ENCODE assay signal across 11 cellular contexts in genomic region chr12:54414191-54414525, GRCh38. TPM values are rescaled to one million over a fixed set of nuclear protein-coding genes. Genes with fewer than 3 reads are reported as not detected.
DNase-seq lines count a peak whose midpoint lies in the region; ATAC-seq, FAIRE-seq and TF ChIP-seq lines count a peak whose summit lies in the region.
"Had no signal": no experiment of that assay in that cellular context is flagged by ENCODE, and none has a peak within 500 bp of the region (broad histone marks: within the 10 kb centered on the region; RNA-seq: fewer than 3 reads in every experiment).

No MANE protein-coding gene starts in this region.

- H3K9me3 Mint-ChIP-seq in activated CD4-positive, alpha-beta T cell treated with anti-CD3 and anti-CD28 coated beads, Interleukin-2, amount 10 ng/mL, durations not matched to agents 24 days and 14 days = no peaks in the 10 kb centered on the region
- H3K9me3 Mint-ChIP-seq in activated CD4-positive, alpha-beta memory T cell treated with anti-CD3 and anti-CD28 coated beads for 36 hours = no peaks in the 10 kb centered on the region
- no peaks in the 10 kb centered on the region for H3K9me3 Mint-ChIP-seq in stimulated activated naive CD8-positive, alpha-beta T cell treated with anti-CD3 and anti-CD28 coated beads, Interleukin-15, amount 100 ng/mL, for 72 hours

- no peaks in the 10 kb centered on the region for H3K9me3 ChIP-seq in keratinocyte (ENCODE audit: control insufficient read depth, low read depth, low read length)

- no peaks in the 10 kb centered on the region for H3K27me3 ChIP-seq in keratinocyte (ENCODE audit: control insufficient read depth, extremely low read depth, insufficient read depth, low read length)

- peak overlapping the region; percentile 80 for H3K27ac ChIP-seq in keratinocyte (ENCODE audit: control insufficient read depth, insufficient read depth, low read length)

- peaks cover 61% of the 10 kb centered on the region for H3K4me1 Mint-ChIP-seq in activated CD4-positive, alpha-beta T cell treated with anti-CD3 and anti-CD28 coated beads, Interleukin-2, amount 10 ng/mL, durations not matched to agents 24 days and 14 days
- peaks cover 63% of the 10 kb centered on the region for H3K4me1 Mint-ChIP-seq in activated CD4-positive, alpha-beta memory T cell treated with anti-CD3 and anti-CD28 coated beads for 36 hours (ENCODE audit: low read depth)
- H3K4me1 Mint-ChIP-seq in stimulated activated naive CD8-positive, alpha-beta T cell treated with anti-CD3 and anti-CD28 coated beads, Interleukin-15, amount 100 ng/mL, for 72 hours = peaks cover 70% of the 10 kb centered on the region

- peaks cover 71% of the 10 kb centered on the region for H3K79me2 ChIP-seq in keratinocyte (ENCODE audit: control insufficient read depth, insufficient read depth, low read length)

- peaks cover 5% of the 10 kb centered on the region for H3K9me1 ChIP-seq in keratinocyte (ENCODE audit: control insufficient read depth, extremely low read depth, insufficient read depth, low read length)

- H3K9ac ChIP-seq in keratinocyte (ENCODE audit: control insufficient read depth, extremely low read depth, insufficient read depth, low read length) = no peak overlapping the region

- peak overlapping the region; percentile 98 for H3K27ac Mint-ChIP-seq in activated CD4-positive, alpha-beta T cell treated with anti-CD3 and anti-CD28 coated beads, Interleukin-2, amount 10 ng/mL, durations not matched to agents 24 days and 14 days
- peak overlapping the region; percentile 96 for H3K27ac Mint-ChIP-seq in activated CD4-positive, alpha-beta memory T cell treated with anti-CD3 and anti-CD28 coated beads for 36 hours
- H3K27ac Mint-ChIP-seq in stimulated activated naive CD8-positive, alpha-beta T cell treated with anti-CD3 and anti-CD28 coated beads, Interleukin-15, amount 100 ng/mL, for 72 hours = peak overlapping the region; percentile 27 to 86

- CTCF ChIA-PET in activated CD4-positive, alpha-beta memory T cell treated with anti-CD3 and anti-CD28 coated beads for 36 hours (lab: Charles Lee) = interaction anchor here (1.1 to 14.5 kb wide), 4 partner anchors 13 to 34 kb away, joined by 3 to 319 read pairs (median 58); no protein-coding TSS in a partner anchor

- H3K4me3 Mint-ChIP-seq in activated CD4-positive, alpha-beta T cell treated with anti-CD3 and anti-CD28 coated beads, Interleukin-2, amount 10 ng/mL, durations not matched to agents 24 days and 14 days = peak overlapping the region; percentile 84
- no peak overlapping the region for H3K4me3 Mint-ChIP-seq in activated CD4-positive, alpha-beta memory T cell treated with anti-CD3 and anti-CD28 coated beads for 36 hours
- H3K4me3 Mint-ChIP-seq in stimulated activated naive CD8-positive, alpha-beta T cell treated with anti-CD3 and anti-CD28 coated beads, Interleukin-15, amount 100 ng/mL, for 72 hours = peak overlapping the region; percentile 60 to 79

- no peak overlapping the region for H2AFZ ChIP-seq in keratinocyte (ENCODE audit: control insufficient read depth, low read length)

- POLR2A ChIA-PET in activated CD4-positive, alpha-beta memory T cell treated with anti-CD3 and anti-CD28 coated beads for 36 hours (lab: Charles Lee) = interaction anchor here (1.6 kb wide), 1 partner anchor 84 kb away, joined by 4 read pairs; no protein-coding TSS in a partner anchor

- dilution Hi-C loops in keratinocyte (cut with MboI; ENCODE audit: extremely low pct_ligation_motif_present, low sequenced_read_pairs) = no loop called here

- H4K20me1 ChIP-seq in keratinocyte (ENCODE audit: control insufficient read depth, extremely low read depth, insufficient read depth, low read length) = no peaks in the 10 kb centered on the region

- H3K4me1 ChIP-seq in keratinocyte (ENCODE audit: control insufficient read depth, extremely low read depth, insufficient read depth, low read length) = peaks cover 54% of the 10 kb centered on the region

- FAIRE-seq in keratinocyte (lab: Jason Lieb, UNC) (no peak), D721Med (lab: Jason Lieb, UNC) (no peak)

- intact Hi-C loops in activated CD4-positive, alpha-beta T cell treated with anti-CD3 and anti-CD28 coated beads, Interleukin-2, amount 10 ng/mL, durations not matched to agents 24 days and 14 days (cut with micrococcal nuclease) = loop anchor here (10.0 kb wide), 1 partner anchor 571 kb away; the partner anchor contains the start of gene TESPA1
- intact Hi-C loops in activated CD4-positive, alpha-beta memory T cell treated with anti-CD3 and anti-CD28 coated beads for 36 hours (cut with micrococcal nuclease) = loop anchor here (5.0 to 10.0 kb wide), 2 partner anchors 108 to 521 kb away; no protein-coding TSS in a partner anchor

- ATAC-seq in stimulated activated naive CD8-positive, alpha-beta T cell treated with anti-CD3 and anti-CD28 coated beads, Interleukin-15, amount 100 ng/mL, for 72 hours = no peak
- ATAC-seq in GM19455 (IDR thresholded peaks at IDR 0.05; ENCODE audit: unreplicated experiment) (no peak), HG02870 (IDR thresholded peaks at IDR 0.05; ENCODE audit: unreplicated experiment) (no peak)

- H3K4me2 ChIP-seq in keratinocyte (ENCODE audit: control insufficient read depth, extremely low read depth, insufficient read depth, low read depth, low read length) = no peak overlapping the region

- H3K4me3 ChIP-seq in keratinocyte (ENCODE audit: control insufficient read depth in 2 of 3, extremely low read depth in 1 of 3, insufficient read depth in 2 of 3, low read depth in 1 of 3, low read length in 3 of 3) = no peak overlapping the region

- TF ChIP-seq CTCF in keratinocyte (optimal IDR thresholded peaks at IDR 0.05 in 1 of 3, IDR thresholded peaks at IDR 0.05 in 1 of 3, conservative IDR thresholded peaks at IDR 0.05 in 1 of 3; ENCODE audit: extremely low read depth in 1 of 3, insufficient read depth in 2 of 3, low read length in 3 of 3) (no peak), D721Med (IDR thresholded peaks at IDR 0.05; ENCODE audit: insufficient read depth, missing control alignments) (no peak)

- no peak for DNase-seq in activated CD4-positive, alpha-beta T cell treated with anti-CD3 and anti-CD28 coated beads, Interleukin-2, amount 10 ng/mL, durations not matched to agents 24 days and 14 days
- DNase-seq in activated CD4-positive, alpha-beta T cell treated with anti-CD3 and anti-CD28 coated beads, Interleukin-2, amount 50 U/mL, for 4 hours = no peak
- DNase-seq in activated CD4-positive, alpha-beta memory T cell treated with anti-CD3 and anti-CD28 coated beads for 36 hours = no peak
- DNase-seq in keratinocyte (ENCODE audit: low read depth, low spot score) (no peak), D721Med (ENCODE audit: insufficient read length, low spot score) (no peak)
- DNase-seq in stimulated activated naive CD8-positive, alpha-beta T cell treated with anti-CD3 and anti-CD28 coated beads, Interleukin-15, amount 100 ng/mL, for 72 hours = no peak
- DNase-seq: cortex of kidney, NCI-H2081, occipital lobe had no signal

- H3K36me3 Mint-ChIP-seq in activated CD4-positive, alpha-beta T cell treated with anti-CD3 and anti-CD28 coated beads, Interleukin-2, amount 10 ng/mL, durations not matched to agents 24 days and 14 days (ENCODE audit: low read depth) = peaks cover 14% of the 10 kb centered on the region
- H3K36me3 Mint-ChIP-seq in activated CD4-positive, alpha-beta memory T cell treated with anti-CD3 and anti-CD28 coated beads for 36 hours = peaks cover 7% of the 10 kb centered on the region

- no peaks in the 10 kb centered on the region for H3K27me3 Mint-ChIP-seq in activated CD4-positive, alpha-beta T cell treated with anti-CD3 and anti-CD28 coated beads, Interleukin-2, amount 10 ng/mL, durations not matched to agents 24 days and 14 days
- no peaks in the 10 kb centered on the region for H3K27me3 Mint-ChIP-seq in activated CD4-positive, alpha-beta memory T cell treated with anti-CD3 and anti-CD28 coated beads for 36 hours
- H3K27me3 Mint-ChIP-seq in stimulated activated naive CD8-positive, alpha-beta T cell treated with anti-CD3 and anti-CD28 coated beads, Interleukin-15, amount 100 ng/mL, for 72 hours = no peaks in the 10 kb centered on the region

- H3K36me3 ChIP-seq in keratinocyte (ENCODE audit: control insufficient read depth in 2 of 2, extremely low read depth in 1 of 2, insufficient read depth in 2 of 2, low read length in 2 of 2) = peaks cover 8 to 14% of the 10 kb centered on the region in 2 experiments

RNA-seq across cellular contexts. Expression of gene ITGA5, which starts 4.9 kb away (rescaled TPM):
- total RNA-seq in activated CD4-positive, alpha-beta T cell treated with anti-CD3 and anti-CD28 coated beads, Interleukin-2, amount 10 ng/mL, durations not matched to agents 24 days and 14 days = 43.9 and 48.0 TPM in 2 replicates
- 10 to 100 TPM; 33.8 to 34.9 TPM for total RNA-seq in activated CD4-positive, alpha-beta memory T cell treated with anti-CD3 and anti-CD28 coated beads for 36 hours
- polyA plus RNA-seq in keratinocyte = 47.9 to 107 TPM (median 68.0 TPM) in 3 replicates
- 14.5 TPM for polyA plus RNA-seq in keratinocyte (2011; ENCODE audit: low read depth)
- polyA plus RNA-seq in keratinocyte (2011; cell fraction: cytosol; rRNA removed) = 25.2 and 31.4 TPM in 2 replicates
- 168 and 190 TPM in 2 replicates for polyA plus RNA-seq in keratinocyte (2011; cell fraction: nucleus; rRNA removed)
- polyA plus RNA-seq in keratinocyte (2012; ENCODE audit: low replicate concordance) = 38.3 and 109 TPM in 2 replicates
- 127 to 228 TPM (median 141 TPM) in 3 replicates for polyA minus RNA-seq in keratinocyte
- 88.1 TPM for polyA minus RNA-seq in keratinocyte (2011; cell fraction: cytosol; rRNA and poly(A)+ RNA removed)
- 246 and 280 TPM in 2 replicates for polyA minus RNA-seq in keratinocyte (2011; cell fraction: nucleus; rRNA and poly(A)+ RNA removed)

RNA-seq across cellular contexts. Expression of gene ZNF385A, which starts 29.6 kb away (rescaled TPM):
- 0.84 and 1.2 TPM in 2 replicates for total RNA-seq in activated CD4-positive, alpha-beta T cell treated with anti-CD3 and anti-CD28 coated beads, Interleukin-2, amount 10 ng/mL, durations not matched to agents 24 days and 14 days
- total RNA-seq in activated CD4-positive, alpha-beta memory T cell treated with anti-CD3 and anti-CD28 coated beads for 36 hours = 1 to 10 TPM; 1.3 TPM
- 11.4 to 20.1 TPM (median 13.3 TPM) in 3 replicates for polyA plus RNA-seq in keratinocyte
- polyA plus RNA-seq in keratinocyte (2011; ENCODE audit: low read depth) = 64.8 TPM
- 18.1 and 42.4 TPM in 2 replicates for polyA plus RNA-seq in keratinocyte (2011; cell fraction: cytosol; rRNA removed)
- 25.2 and 35.8 TPM in 2 replicates for polyA plus RNA-seq in keratinocyte (2011; cell fraction: nucleus; rRNA removed)
- 77.0 and 80.7 TPM in 2 replicates for polyA plus RNA-seq in keratinocyte (2012; ENCODE audit: low replicate concordance)
- polyA minus RNA-seq in keratinocyte = 16.2 to 88.2 TPM (median 23.5 TPM) in 3 replicates
- polyA minus RNA-seq in keratinocyte (2011; cell fraction: cytosol; rRNA and poly(A)+ RNA removed) = 58.1 TPM
- 26.4 and 36.5 TPM in 2 replicates for polyA minus RNA-seq in keratinocyte (2011; cell fraction: nucleus; rRNA and poly(A)+ RNA removed)

RNA-seq across cellular contexts. Expression of gene GPR84, which starts 49.9 kb away (rescaled TPM):
- 1.5 TPM in 2 replicates for total RNA-seq in activated CD4-positive, alpha-beta T cell treated with anti-CD3 and anti-CD28 coated beads, Interleukin-2, amount 10 ng/mL, durations not matched to agents 24 days and 14 days
- 1 to 10 TPM; 2.4 to 2.6 TPM for total RNA-seq in activated CD4-positive, alpha-beta memory T cell treated with anti-CD3 and anti-CD28 coated beads for 36 hours
- 0.08 to 0.17 TPM (median 0.12 TPM) in 3 replicates for polyA plus RNA-seq in keratinocyte
- polyA plus RNA-seq in keratinocyte (2011; ENCODE audit: low read depth) = 0.39 TPM
- not detected in 2 replicates for polyA plus RNA-seq in keratinocyte (2011; cell fraction: cytosol; rRNA removed)
- polyA plus RNA-seq in keratinocyte (2011; cell fraction: nucleus; rRNA removed) = 1.2 and 1.7 TPM in 2 replicates
- 0.07 and 0.93 TPM in 2 replicates for polyA plus RNA-seq in keratinocyte (2012; ENCODE audit: low replicate concordance)
- polyA minus RNA-seq in keratinocyte = 0.70 TPM in 1 of 3 replicates, not detected in the others
- not detected for polyA minus RNA-seq in keratinocyte (2011; cell fraction: cytosol; rRNA and poly(A)+ RNA removed)
- 0.21 and 0.39 TPM in 2 replicates for polyA minus RNA-seq in keratinocyte (2011; cell fraction: nucleus; rRNA and poly(A)+ RNA removed)

RNA-seq across cellular contexts. Expression of gene GTSF1, which starts 59.2 kb away (rescaled TPM):
- 4.8 and 5.5 TPM in 2 replicates for total RNA-seq in activated CD4-positive, alpha-beta T cell treated with anti-CD3 and anti-CD28 coated beads, Interleukin-2, amount 10 ng/mL, durations not matched to agents 24 days and 14 days
- total RNA-seq in activated CD4-positive, alpha-beta memory T cell treated with anti-CD3 and anti-CD28 coated beads for 36 hours = 10 to 100 TPM; 11.3 to 13.0 TPM
- 0.10 TPM in 1 of 3 replicates, not detected in the others for polyA plus RNA-seq in keratinocyte
- not detected for polyA plus RNA-seq in keratinocyte (2011; ENCODE audit: low read depth)
- polyA plus RNA-seq in keratinocyte (2011; cell fraction: cytosol; rRNA removed) = not detected in 2 replicates
- not detected in 2 replicates for polyA plus RNA-seq in keratinocyte (2011; cell fraction: nucleus; rRNA removed)
- polyA plus RNA-seq in keratinocyte (2012; ENCODE audit: low replicate concordance) = not detected in 2 replicates
- not detected in 3 replicates for polyA minus RNA-seq in keratinocyte
- not detected for polyA minus RNA-seq in keratinocyte (2011; cell fraction: cytosol; rRNA and poly(A)+ RNA removed)
- not detected in 2 replicates for polyA minus RNA-seq in keratinocyte (2011; cell fraction: nucleus; rRNA and poly(A)+ RNA removed)
